In the genomic region with DNA sequence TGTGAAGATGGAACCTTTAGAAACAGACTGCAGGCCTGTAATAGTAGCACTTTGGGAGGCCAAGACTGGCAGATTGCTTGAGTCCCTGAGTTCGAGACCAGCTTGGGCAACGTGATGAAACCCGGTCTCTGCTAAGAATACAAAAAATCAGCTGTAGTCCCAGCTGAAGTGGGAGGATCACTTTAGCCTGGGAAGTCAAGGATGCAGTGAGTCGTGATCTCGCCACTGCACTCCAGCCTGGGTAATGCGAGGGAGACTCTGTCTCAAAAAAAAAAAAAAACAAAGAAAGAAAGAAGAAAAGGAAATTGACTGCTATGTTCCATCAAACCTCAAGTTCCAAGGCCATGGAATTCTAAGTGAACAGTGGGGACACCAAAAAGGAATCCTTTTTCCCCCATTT, we compare ENCODE assay signal across 13 cellular contexts. TPM values are rescaled to one million over a fixed set of nuclear protein-coding genes. Genes with fewer than 3 reads are reported as not detected.
DNase-seq lines count a peak whose midpoint lies in the region; ATAC-seq and TF ChIP-seq lines count a peak whose summit lies in the region.
"Had no signal": no experiment of that assay in that cellular context is flagged by ENCODE, and none has a peak within 500 bp of the region (broad histone marks: within the 10 kb centered on the region; RNA-seq: fewer than 3 reads in every experiment).

No MANE protein-coding gene starts in this region.

- peaks cover 27% of the 10 kb centered on the region for H3K4me1 Mint-ChIP-seq in activated naive CD4-positive, alpha-beta T cell treated with anti-CD3 and anti-CD28 coated beads, Interleukin-2, amount 10 ng/mL, durations not matched to agents 7 days and 5 days
- H3K4me1 Mint-ChIP-seq in central memory CD8-positive, alpha-beta T cell = peaks cover 45% of the 10 kb centered on the region
- peaks cover 19% of the 10 kb centered on the region for H3K4me1 Mint-ChIP-seq in type B pancreatic cell (ENCODE audit: unreplicated experiment)

- no peak overlapping the region for H3K4me2 ChIP-seq in mesendoderm (ENCODE audit: low read length)
- H3K4me2 ChIP-seq in Karpas-422 (ENCODE audit: low read depth, low read length, poor library complexity, severe bottlenecking) = no peak overlapping the region

- H3K9ac ChIP-seq in mesendoderm (ENCODE audit: low read length) (peak overlapping the region; percentile 25), Karpas-422 (ENCODE audit: low read length) (no peak overlapping the region)

- H3K4me3 ChIP-seq in mesendoderm (ENCODE audit: low read length) (no peak overlapping the region), Karpas-422 (ENCODE audit: low read length) (no peak overlapping the region)
- H3K4me3 ChIP-seq: mucosa of descending colon had no signal

- no peak for TF ChIP-seq CTCF in type B pancreatic cell (conservative IDR thresholded peaks at IDR 0.05)

- H2BK15ac ChIP-seq in mesendoderm (replicated peaks; ENCODE audit: low read depth) = no peak overlapping the region

- H3K9me2 ChIP-seq in Karpas-422 (replicated peaks; ENCODE audit: insufficient read depth, low read length) = no peaks in the 10 kb centered on the region

- WGBS in mesendoderm (ENCODE audit: extremely low coverage, insufficient coverage, low lambda C conversion rate) = no CpG with 5 or more reads among the region's 6 CpGs

- no peak overlapping the region for H2BK120ac ChIP-seq in mesendoderm (ENCODE audit: low read depth, low read length)

- H3K27me3 Mint-ChIP-seq in activated naive CD4-positive, alpha-beta T cell treated with anti-CD3 and anti-CD28 coated beads, Interleukin-2, amount 10 ng/mL, durations not matched to agents 7 days and 5 days = no peaks in the 10 kb centered on the region
- H3K27me3 Mint-ChIP-seq in central memory CD8-positive, alpha-beta T cell = no peaks in the 10 kb centered on the region
- H3K27me3 Mint-ChIP-seq in type B pancreatic cell = peaks cover 7% of the 10 kb centered on the region

- peak overlapping the region; percentile 56 for H3K18ac ChIP-seq in mesendoderm (ENCODE audit: low read length)

- no peak for ATAC-seq in central memory CD8-positive, alpha-beta T cell (replicated peaks; ENCODE audit: extremely low read depth, poor library complexity, severe bottlenecking)
- ATAC-seq: mucosa of descending colon had no signal

- no peak overlapping the region for H2BK5ac ChIP-seq in mesendoderm (ENCODE audit: low read length)

- peak overlapping the region; percentile 9 for H3K4ac ChIP-seq in mesendoderm (ENCODE audit: low read depth, low read length)

- H3K79me1 ChIP-seq in mesendoderm (ENCODE audit: low read length) = peaks cover 2% of the 10 kb centered on the region

- DNase-seq in activated naive CD4-positive, alpha-beta T cell treated with anti-CD3 and anti-CD28 coated beads, Interleukin-2, amount 10 ng/mL, durations not matched to agents 7 days and 5 days = no peak
- DNase-seq in activated naive CD4-positive, alpha-beta T cell treated with anti-CD3 and anti-CD28 coated beads, Interleukin-2, amount 50 U/mL, for 16 hours = no peak
- no peak for DNase-seq in central memory CD8-positive, alpha-beta T cell (ENCODE audit: low spot score in 2 of 2)
- DNase-seq in mesendoderm (peak; percentile 42), type B pancreatic cell (ENCODE audit: extremely low spot score, unreplicated experiment) (no peak), SKM-1 (lab: John Stamatoyannopoulos, UW; ENCODE audit: unreplicated experiment) (no peak), Karpas-422 (no peak), NCI-H748 (lab: John Stamatoyannopoulos, UW; ENCODE audit: unreplicated experiment) (no peak)
- DNase-seq: glutamatergic neuron; mucosa of descending colon; NCI-H2081; OCI-M1; stimulated activated CD4-positive, alpha-beta T cell treated with anti-CD3 and anti-CD28 coated beads, Interleukin-15, amount 100 ng/mL, for 24 hours had no signal

- peaks cover 14% of the 10 kb centered on the region for H3K4me1 ChIP-seq in mesendoderm (ENCODE audit: control insufficient read depth, low read depth, low read length)
- peaks cover 30% of the 10 kb centered on the region for H3K4me1 ChIP-seq in Karpas-422 (ENCODE audit: low read length)

- H4K20me1 ChIP-seq in Karpas-422 (ENCODE audit: insufficient read depth, low read depth, low read length) = no peaks in the 10 kb centered on the region

- no peak overlapping the region for H2AFZ ChIP-seq in Karpas-422 (ENCODE audit: low read length)

- no peak overlapping the region for H3K27ac Mint-ChIP-seq in activated naive CD4-positive, alpha-beta T cell treated with anti-CD3 and anti-CD28 coated beads, Interleukin-2, amount 10 ng/mL, durations not matched to agents 7 days and 5 days
- H3K27ac Mint-ChIP-seq in central memory CD8-positive, alpha-beta T cell (ENCODE audit: low read depth) = peak overlapping the region; percentile 89
- no peak overlapping the region for H3K27ac Mint-ChIP-seq in type B pancreatic cell

- CTCF ChIA-PET in activated naive CD4-positive, alpha-beta T cell treated with anti-CD3 and anti-CD28 coated beads, Interleukin-2, amount 10 ng/mL, durations not matched to agents 7 days and 5 days (lab: Charles Lee) = no interaction called here

- H3K27me3 ChIP-seq in mesendoderm (ENCODE audit: insufficient read depth, low read length, poor library complexity) (no peaks in the 10 kb centered on the region), Karpas-422 (ENCODE audit: low read length) (no peaks in the 10 kb centered on the region)

- no peaks in the 10 kb centered on the region for H3K9me3 ChIP-seq in Karpas-422 (ENCODE audit: low read length)
- H3K9me3 ChIP-seq: mucosa of descending colon had no signal

- H3K9me3 Mint-ChIP-seq in activated naive CD4-positive, alpha-beta T cell treated with anti-CD3 and anti-CD28 coated beads, Interleukin-2, amount 10 ng/mL, durations not matched to agents 7 days and 5 days = no peaks in the 10 kb centered on the region
- H3K9me3 Mint-ChIP-seq in central memory CD8-positive, alpha-beta T cell = no peaks in the 10 kb centered on the region
- no peaks in the 10 kb centered on the region for H3K9me3 Mint-ChIP-seq in type B pancreatic cell

- no peak overlapping the region for H4K8ac ChIP-seq in mesendoderm (ENCODE audit: low read depth, low read length)

- H3K4me3 Mint-ChIP-seq in activated naive CD4-positive, alpha-beta T cell treated with anti-CD3 and anti-CD28 coated beads, Interleukin-2, amount 10 ng/mL, durations not matched to agents 7 days and 5 days = peak overlapping the region; percentile 23
- peak overlapping the region; percentile 39 for H3K4me3 Mint-ChIP-seq in central memory CD8-positive, alpha-beta T cell
- H3K4me3 Mint-ChIP-seq in type B pancreatic cell = peak overlapping the region; percentile 46

- no peak overlapping the region for H2AK5ac ChIP-seq in mesendoderm (ENCODE audit: low read length)

- peak overlapping the region; percentile 64 for H3K56ac ChIP-seq in mesendoderm (ENCODE audit: low read length)

- H3K36me3 ChIP-seq in mesendoderm (ENCODE audit: control insufficient read depth, insufficient read depth, low read length) (no peaks in the 10 kb centered on the region), Karpas-422 (ENCODE audit: insufficient read depth, low read length) (peaks cover 25% of the 10 kb centered on the region; the same call in 1 of the 2 replicates)

- H4K5ac ChIP-seq in mesendoderm (ENCODE audit: low read length) = no peak overlapping the region

- no peaks in the 10 kb centered on the region for H3K79me2 ChIP-seq in mesendoderm (ENCODE audit: control insufficient read depth, insufficient read depth, low read length)
- peaks cover 18% of the 10 kb centered on the region for H3K79me2 ChIP-seq in Karpas-422 (ENCODE audit: low read length)

- peaks cover 10% of the 10 kb centered on the region for H3K36me3 Mint-ChIP-seq in activated naive CD4-positive, alpha-beta T cell treated with anti-CD3 and anti-CD28 coated beads, Interleukin-2, amount 10 ng/mL, durations not matched to agents 7 days and 5 days
- H3K36me3 Mint-ChIP-seq in central memory CD8-positive, alpha-beta T cell (ENCODE audit: insufficient read depth) = peaks cover 6% of the 10 kb centered on the region
- no peaks in the 10 kb centered on the region for H3K36me3 Mint-ChIP-seq in type B pancreatic cell

- H3K27ac ChIP-seq in mesendoderm (ENCODE audit: low read depth, low read length) (peak overlapping the region; percentile 23), Karpas-422 (ENCODE audit: low read length) (no peak overlapping the region)

- H3K23ac ChIP-seq in mesendoderm (ENCODE audit: low read length) = no peak overlapping the region

RNA-seq across cellular contexts. Expression of a gene that starts 2.2 kb away (rescaled TPM):
- 87.2 TPM for polyA plus RNA-seq in mesendoderm (2013, experiment 1 of 2)
- 82.9 TPM for polyA plus RNA-seq in mesendoderm (2013, experiment 2 of 2)
- total RNA-seq in type B pancreatic cell (ENCODE audit: low replicate concordance) = 4.5 and 8.4 TPM in 2 replicates
- 18.5 and 49.9 TPM in 2 replicates for total RNA-seq in Karpas-422 (2014; rRNA removed; shearing (Covaris generic); ENCODE audit: low replicate concordance)

RNA-seq across cellular contexts. Expression of a gene that starts 40.8 kb away (rescaled TPM):
- 10.9 TPM for polyA plus RNA-seq in mesendoderm (2013, experiment 1 of 2)
- polyA plus RNA-seq in mesendoderm (2013, experiment 2 of 2) = 11.2 TPM
- 34.6 and 47.6 TPM in 2 replicates for total RNA-seq in type B pancreatic cell (ENCODE audit: low replicate concordance)
- 22.1 and 25.2 TPM in 2 replicates for total RNA-seq in Karpas-422 (2014; rRNA removed; shearing (Covaris generic); ENCODE audit: low replicate concordance)
